Comparison of ENCODE assay signal across 1 cellular context in the genomic region with DNA sequence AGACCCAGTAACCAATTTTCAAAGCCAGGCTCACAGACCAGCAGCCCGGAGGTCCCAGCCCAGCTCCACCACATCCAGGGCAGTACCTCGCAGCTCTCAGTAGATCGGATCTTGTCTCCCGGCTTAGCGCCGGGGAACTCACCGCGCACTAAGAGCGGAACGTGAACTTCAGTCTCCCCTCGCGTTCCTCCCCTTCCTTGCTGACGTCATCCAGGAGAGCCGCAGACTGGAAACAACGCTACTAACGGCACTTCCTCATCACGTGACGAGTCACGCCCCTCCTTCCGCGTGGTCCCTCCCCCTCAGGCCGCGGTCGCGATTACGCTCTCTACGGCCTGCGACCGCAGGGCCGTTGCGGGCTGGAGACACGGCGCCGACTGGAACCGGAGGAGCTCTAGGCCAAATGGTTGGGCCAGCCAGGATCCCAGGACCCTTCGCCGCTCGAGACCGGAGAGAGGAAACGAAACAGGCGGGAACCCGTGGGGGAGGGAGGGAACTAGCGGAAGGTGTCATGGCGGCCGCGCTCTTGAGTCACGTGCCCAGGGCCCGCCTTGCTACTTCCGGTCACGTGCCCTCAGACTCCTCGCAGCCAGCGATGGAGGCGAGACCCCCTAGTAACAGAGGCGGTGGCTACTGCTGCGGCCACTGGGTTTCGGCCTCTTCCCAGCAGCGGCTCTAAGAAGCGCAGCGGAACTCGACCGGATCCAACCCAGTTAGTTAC.
TF ChIP-seq lines count a peak whose summit lies in the region.

A gene (plus strand): TSS at position 577 of the 721 bp plus-strand sequence. CDS start 10,508 bp downstream, outside the sequence.
A gene with protein sequence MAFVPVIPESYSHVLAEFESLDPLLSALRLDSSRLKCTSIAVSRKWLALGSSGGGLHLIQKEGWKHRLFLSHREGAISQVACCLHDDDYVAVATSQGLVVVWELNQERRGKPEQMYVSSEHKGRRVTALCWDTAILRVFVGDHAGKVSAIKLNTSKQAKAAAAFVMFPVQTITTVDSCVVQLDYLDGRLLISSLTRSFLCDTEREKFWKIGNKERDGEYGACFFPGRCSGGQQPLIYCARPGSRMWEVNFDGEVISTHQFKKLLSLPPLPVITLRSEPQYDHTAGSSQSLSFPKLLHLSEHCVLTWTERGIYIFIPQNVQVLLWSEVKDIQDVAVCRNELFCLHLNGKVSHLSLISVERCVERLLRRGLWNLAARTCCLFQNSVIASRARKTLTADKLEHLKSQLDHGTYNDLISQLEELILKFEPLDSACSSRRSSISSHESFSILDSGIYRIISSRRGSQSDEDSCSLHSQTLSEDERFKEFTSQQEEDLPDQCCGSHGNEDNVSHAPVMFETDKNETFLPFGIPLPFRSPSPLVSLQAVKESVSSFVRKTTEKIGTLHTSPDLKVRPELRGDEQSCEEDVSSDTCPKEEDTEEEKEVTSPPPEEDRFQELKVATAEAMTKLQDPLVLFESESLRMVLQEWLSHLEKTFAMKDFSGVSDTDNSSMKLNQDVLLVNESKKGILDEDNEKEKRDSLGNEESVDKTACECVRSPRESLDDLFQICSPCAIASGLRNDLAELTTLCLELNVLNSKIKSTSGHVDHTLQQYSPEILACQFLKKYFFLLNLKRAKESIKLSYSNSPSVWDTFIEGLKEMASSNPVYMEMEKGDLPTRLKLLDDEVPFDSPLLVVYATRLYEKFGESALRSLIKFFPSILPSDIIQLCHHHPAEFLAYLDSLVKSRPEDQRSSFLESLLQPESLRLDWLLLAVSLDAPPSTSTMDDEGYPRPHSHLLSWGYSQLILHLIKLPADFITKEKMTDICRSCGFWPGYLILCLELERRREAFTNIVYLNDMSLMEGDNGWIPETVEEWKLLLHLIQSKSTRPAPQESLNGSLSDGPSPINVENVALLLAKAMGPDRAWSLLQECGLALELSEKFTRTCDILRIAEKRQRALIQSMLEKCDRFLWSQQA (minus strand): TSS at position 150 of the 721 bp plus-strand sequence. CDS start 4,282 bp downstream, outside the sequence.

TF ChIP-seq in HepG2, 621 proteins besides CTCF, POLR2A, EP300 and RAD21 (continued from another document and continues in another):
- TF ChIP-seq, protein P1, sequence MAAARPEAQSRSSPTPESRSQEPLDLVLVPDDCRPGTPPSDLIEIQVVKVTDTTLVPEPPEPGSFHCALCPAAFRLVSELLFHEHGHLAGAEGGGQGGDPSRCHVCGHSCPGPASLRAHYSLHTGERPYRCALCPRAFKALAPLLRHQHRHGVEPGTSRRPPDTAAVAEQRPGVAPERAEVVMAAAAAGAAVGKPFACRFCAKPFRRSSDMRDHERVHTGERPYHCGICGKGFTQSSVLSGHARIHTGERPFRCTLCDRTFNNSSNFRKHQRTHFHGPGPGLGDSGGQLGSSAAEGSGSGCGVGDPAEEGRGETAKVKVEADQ (CRISPR knock-in tag; IDR thresholded peaks at IDR 0.05; ENCODE audit: borderline replicate concordance), result peak; percentile 93; the same call in 1 of the 2 replicates
- TF ChIP-seq, protein P2, sequence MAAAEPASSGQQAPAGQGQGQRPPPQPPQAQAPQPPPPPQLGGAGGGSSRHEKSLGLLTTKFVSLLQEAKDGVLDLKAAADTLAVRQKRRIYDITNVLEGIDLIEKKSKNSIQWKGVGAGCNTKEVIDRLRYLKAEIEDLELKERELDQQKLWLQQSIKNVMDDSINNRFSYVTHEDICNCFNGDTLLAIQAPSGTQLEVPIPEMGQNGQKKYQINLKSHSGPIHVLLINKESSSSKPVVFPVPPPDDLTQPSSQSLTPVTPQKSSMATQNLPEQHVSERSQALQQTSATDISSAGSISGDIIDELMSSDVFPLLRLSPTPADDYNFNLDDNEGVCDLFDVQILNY (CRISPR knock-in tag; conservative IDR thresholded peaks at IDR 0.05), result peak; percentile 88
- TF ChIP-seq, protein P3, sequence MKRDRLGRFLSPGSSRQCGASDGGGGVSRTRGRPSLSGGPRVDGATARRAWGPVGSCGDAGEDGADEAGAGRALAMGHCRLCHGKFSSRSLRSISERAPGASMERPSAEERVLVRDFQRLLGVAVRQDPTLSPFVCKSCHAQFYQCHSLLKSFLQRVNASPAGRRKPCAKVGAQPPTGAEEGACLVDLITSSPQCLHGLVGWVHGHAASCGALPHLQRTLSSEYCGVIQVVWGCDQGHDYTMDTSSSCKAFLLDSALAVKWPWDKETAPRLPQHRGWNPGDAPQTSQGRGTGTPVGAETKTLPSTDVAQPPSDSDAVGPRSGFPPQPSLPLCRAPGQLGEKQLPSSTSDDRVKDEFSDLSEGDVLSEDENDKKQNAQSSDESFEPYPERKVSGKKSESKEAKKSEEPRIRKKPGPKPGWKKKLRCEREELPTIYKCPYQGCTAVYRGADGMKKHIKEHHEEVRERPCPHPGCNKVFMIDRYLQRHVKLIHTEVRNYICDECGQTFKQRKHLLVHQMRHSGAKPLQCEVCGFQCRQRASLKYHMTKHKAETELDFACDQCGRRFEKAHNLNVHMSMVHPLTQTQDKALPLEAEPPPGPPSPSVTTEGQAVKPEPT (CRISPR knock-in tag; IDR thresholded peaks at IDR 0.05; ENCODE audit: low read depth), result no peak
- TF ChIP-seq ZNF12 (CRISPR knock-in tag; IDR thresholded peaks at IDR 0.05) (no peak), AKAP8 (CRISPR knock-in tag; IDR thresholded peaks at IDR 0.05) (no peak), FOSL2 (CRISPR knock-in tag; IDR thresholded peaks at IDR 0.05) (peak; percentile 57; the same call in 1 of the 2 replicates), TEAD3 (CRISPR knock-in tag; optimal IDR thresholded peaks at IDR 0.05; ENCODE audit: borderline replicate concordance) (peak; percentile 78), REPIN1 (CRISPR knock-in tag; IDR thresholded peaks at IDR 0.05; ENCODE audit: borderline replicate concordance, low read depth) (peak; percentile 89), ZBTB42 (CRISPR knock-in tag; IDR thresholded peaks at IDR 0.05) (no peak), RNF2 (conservative IDR thresholded peaks at IDR 0.05; ENCODE audit: low read depth) (peak; percentile 99), MIXL1 (CRISPR knock-in tag; IDR thresholded peaks at IDR 0.05) (peak; percentile 62), NFIC (IDR thresholded peaks at IDR 0.05; ENCODE audit: low read length) (0 out of 2 replicates have a peak, but pooled peaks have one; percentile 45), ATM (IDR thresholded peaks at IDR 0.05; ENCODE audit: borderline replicate concordance) (no peak), KAT7 (CRISPR knock-in tag; IDR thresholded peaks at IDR 0.05; ENCODE audit: borderline replicate concordance) (peak; percentile 66; the same call in 1 of the 2 replicates), ZNF430 (CRISPR knock-in tag; IDR thresholded peaks at IDR 0.05) (peak; percentile 85), ZMAT3 (CRISPR knock-in tag; conservative IDR thresholded peaks at IDR 0.05) (peak; percentile 87), TMF1 (CRISPR knock-in tag; IDR thresholded peaks at IDR 0.05; ENCODE audit: low read depth) (0 out of 2 replicates have a peak, but pooled peaks have one; percentile 83), RORA (CRISPR knock-in tag; IDR thresholded peaks at IDR 0.05) (no peak), ZFP41 (CRISPR knock-in tag; IDR thresholded peaks at IDR 0.05; ENCODE audit: borderline replicate concordance) (peak; percentile 91; the same call in 1 of the 2 replicates), U2AF1 (optimal IDR thresholded peaks at IDR 0.05; ENCODE audit: low read depth, low read length) (no peak), ZNF724P (CRISPR knock-in tag; IDR thresholded peaks at IDR 0.05; ENCODE audit: borderline replicate concordance) (0 out of 2 replicates have a peak, but pooled peaks have one; percentile 33), PAX8 (CRISPR knock-in tag; IDR thresholded peaks at IDR 0.05; ENCODE audit: borderline replicate concordance) (no peak), RBAK (CRISPR knock-in tag; IDR thresholded peaks at IDR 0.05) (no peak), SRSF4 (IDR thresholded peaks at IDR 0.05; ENCODE audit: low read depth, low read length, poor library complexity, severe bottlenecking) (no peak), NAIF1 (CRISPR knock-in tag; IDR thresholded peaks at IDR 0.05; ENCODE audit: borderline replicate concordance) (peak; percentile 93), ZNF30 (CRISPR knock-in tag; IDR thresholded peaks at IDR 0.05) (no peak), ZNF326 (CRISPR knock-in tag; IDR thresholded peaks at IDR 0.05; ENCODE audit: borderline replicate concordance) (no peak), RARG (CRISPR knock-in tag; IDR thresholded peaks at IDR 0.05; ENCODE audit: low read depth) (no peak), DMAP1 (CRISPR knock-in tag; IDR thresholded peaks at IDR 0.05) (peak; percentile 100), SSRP1 (CRISPR knock-in tag; IDR thresholded peaks at IDR 0.05) (no peak), SOX13 (IDR thresholded peaks at IDR 0.05) (0 out of 2 replicates have a peak, but pooled peaks have one; percentile 50), SOX13 (CRISPR knock-in tag; conservative IDR thresholded peaks at IDR 0.05 in 1 of 2, IDR thresholded peaks at IDR 0.05 in 1 of 2) (peak in 1 of 2 experiments; percentile 37; a peak in 1 of 4 replicates), MYC (CRISPR knock-in tag; IDR thresholded peaks at IDR 0.05; ENCODE audit: borderline replicate concordance) (peak; percentile 96), KDM4B (CRISPR knock-in tag; IDR thresholded peaks at IDR 0.05) (0 out of 2 replicates have a peak, but pooled peaks have one; percentile 82), RAD51 (IDR thresholded peaks at IDR 0.05; ENCODE audit: borderline replicate concordance) (peak; percentile 98), ZNF7 (CRISPR knock-in tag; IDR thresholded peaks at IDR 0.05) (no peak), SMAD3 (CRISPR knock-in tag; IDR thresholded peaks at IDR 0.05) (peak; percentile 79), REXO4 (CRISPR knock-in tag; IDR thresholded peaks at IDR 0.05; ENCODE audit: borderline replicate concordance) (no peak), EZH2 (conservative IDR thresholded peaks at IDR 0.05; ENCODE audit: low read depth, low read length) (no peak)
- TF ChIP-seq, protein P4, sequence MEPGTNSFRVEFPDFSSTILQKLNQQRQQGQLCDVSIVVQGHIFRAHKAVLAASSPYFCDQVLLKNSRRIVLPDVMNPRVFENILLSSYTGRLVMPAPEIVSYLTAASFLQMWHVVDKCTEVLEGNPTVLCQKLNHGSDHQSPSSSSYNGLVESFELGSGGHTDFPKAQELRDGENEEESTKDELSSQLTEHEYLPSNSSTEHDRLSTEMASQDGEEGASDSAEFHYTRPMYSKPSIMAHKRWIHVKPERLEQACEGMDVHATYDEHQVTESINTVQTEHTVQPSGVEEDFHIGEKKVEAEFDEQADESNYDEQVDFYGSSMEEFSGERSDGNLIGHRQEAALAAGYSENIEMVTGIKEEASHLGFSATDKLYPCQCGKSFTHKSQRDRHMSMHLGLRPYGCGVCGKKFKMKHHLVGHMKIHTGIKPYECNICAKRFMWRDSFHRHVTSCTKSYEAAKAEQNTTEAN (CRISPR knock-in tag; conservative IDR thresholded peaks at IDR 0.05), result no peak
- TF ChIP-seq, protein P5, sequence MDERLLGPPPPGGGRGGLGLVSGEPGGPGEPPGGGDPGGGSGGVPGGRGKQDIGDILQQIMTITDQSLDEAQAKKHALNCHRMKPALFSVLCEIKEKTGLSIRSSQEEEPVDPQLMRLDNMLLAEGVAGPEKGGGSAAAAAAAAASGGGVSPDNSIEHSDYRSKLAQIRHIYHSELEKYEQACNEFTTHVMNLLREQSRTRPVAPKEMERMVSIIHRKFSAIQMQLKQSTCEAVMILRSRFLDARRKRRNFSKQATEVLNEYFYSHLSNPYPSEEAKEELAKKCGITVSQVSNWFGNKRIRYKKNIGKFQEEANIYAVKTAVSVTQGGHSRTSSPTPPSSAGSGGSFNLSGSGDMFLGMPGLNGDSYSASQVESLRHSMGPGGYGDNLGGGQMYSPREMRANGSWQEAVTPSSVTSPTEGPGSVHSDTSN (CRISPR knock-in tag; IDR thresholded peaks at IDR 0.05), result peak; percentile 8; the same call in 1 of the 2 replicates
- TF ChIP-seq, protein P6, sequence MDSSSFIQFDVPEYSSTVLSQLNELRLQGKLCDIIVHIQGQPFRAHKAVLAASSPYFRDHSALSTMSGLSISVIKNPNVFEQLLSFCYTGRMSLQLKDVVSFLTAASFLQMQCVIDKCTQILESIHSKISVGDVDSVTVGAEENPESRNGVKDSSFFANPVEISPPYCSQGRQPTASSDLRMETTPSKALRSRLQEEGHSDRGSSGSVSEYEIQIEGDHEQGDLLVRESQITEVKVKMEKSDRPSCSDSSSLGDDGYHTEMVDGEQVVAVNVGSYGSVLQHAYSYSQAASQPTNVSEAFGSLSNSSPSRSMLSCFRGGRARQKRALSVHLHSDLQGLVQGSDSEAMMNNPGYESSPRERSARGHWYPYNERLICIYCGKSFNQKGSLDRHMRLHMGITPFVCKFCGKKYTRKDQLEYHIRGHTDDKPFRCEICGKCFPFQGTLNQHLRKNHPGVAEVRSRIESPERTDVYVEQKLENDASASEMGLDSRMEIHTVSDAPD (CRISPR knock-in tag; IDR thresholded peaks at IDR 0.05), result peak; percentile 44; the same call in 1 of the 2 replicates
- TF ChIP-seq, protein P7, sequence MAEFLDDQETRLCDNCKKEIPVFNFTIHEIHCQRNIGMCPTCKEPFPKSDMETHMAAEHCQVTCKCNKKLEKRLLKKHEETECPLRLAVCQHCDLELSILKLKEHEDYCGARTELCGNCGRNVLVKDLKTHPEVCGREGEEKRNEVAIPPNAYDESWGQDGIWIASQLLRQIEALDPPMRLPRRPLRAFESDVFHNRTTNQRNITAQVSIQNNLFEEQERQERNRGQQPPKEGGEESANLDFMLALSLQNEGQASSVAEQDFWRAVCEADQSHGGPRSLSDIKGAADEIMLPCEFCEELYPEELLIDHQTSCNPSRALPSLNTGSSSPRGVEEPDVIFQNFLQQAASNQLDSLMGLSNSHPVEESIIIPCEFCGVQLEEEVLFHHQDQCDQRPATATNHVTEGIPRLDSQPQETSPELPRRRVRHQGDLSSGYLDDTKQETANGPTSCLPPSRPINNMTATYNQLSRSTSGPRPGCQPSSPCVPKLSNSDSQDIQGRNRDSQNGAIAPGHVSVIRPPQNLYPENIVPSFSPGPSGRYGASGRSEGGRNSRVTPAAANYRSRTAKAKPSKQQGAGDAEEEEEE (CRISPR knock-in tag; IDR thresholded peaks at IDR 0.05; ENCODE audit: borderline replicate concordance), result peak; percentile 87; the same call in 1 of the 2 replicates
- TF ChIP-seq, protein P8, sequence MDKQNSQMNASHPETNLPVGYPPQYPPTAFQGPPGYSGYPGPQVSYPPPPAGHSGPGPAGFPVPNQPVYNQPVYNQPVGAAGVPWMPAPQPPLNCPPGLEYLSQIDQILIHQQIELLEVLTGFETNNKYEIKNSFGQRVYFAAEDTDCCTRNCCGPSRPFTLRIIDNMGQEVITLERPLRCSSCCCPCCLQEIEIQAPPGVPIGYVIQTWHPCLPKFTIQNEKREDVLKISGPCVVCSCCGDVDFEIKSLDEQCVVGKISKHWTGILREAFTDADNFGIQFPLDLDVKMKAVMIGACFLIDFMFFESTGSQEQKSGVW (CRISPR knock-in tag; IDR thresholded peaks at IDR 0.05; ENCODE audit: borderline replicate concordance), result no peak
